8 cellular contexts compared by ENCODE assay signal in the genomic region with DNA sequence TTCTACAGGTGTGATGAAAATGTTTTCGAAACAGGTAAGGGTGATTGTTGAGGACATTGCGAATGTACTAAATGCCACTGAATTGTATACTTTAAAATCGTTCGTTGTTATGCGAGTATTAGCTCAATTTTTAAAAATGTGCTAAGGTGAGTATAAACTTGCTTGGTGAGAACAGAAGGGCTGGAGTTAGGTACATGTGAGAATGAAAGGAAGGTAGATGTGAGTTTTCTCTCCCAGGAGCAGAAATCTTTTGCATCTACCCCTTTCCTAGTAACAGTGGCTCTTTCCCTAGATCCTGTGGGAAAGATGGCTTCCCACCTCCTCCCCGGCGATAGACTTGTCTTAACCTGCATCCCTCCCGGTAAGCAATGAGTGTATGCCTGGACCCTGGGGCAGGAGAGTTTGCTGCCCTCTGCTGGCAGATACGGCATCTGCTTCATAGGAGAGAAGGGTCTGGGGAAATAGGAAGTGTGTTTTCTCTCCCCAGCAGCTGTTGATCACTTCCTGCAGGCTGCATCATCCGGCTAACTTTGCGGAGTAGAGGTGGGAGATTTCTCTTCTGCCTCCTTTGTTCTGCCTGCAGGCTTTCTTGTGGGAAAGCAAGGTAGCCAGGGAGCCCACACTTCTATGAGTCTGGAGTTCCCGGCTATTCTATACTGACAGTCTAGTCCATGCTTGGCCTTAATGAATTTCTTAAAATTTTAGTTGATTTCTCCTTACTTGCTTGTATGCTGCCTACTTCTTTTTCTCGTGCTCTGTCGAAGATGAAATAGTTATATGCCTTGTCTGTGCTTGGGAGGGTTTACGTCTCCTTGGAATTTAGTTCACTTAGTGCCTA.
DNase-seq lines count a peak whose midpoint lies in the region; ATAC-seq and TF ChIP-seq lines count a peak whose summit lies in the region.

No MANE protein-coding gene starts in this region.

- H4K20me1 ChIP-seq in GM23338 (replicated peaks; ENCODE audit: insufficient read depth): no peaks in the 10 kb centered on the region

- no peak overlapping the region for H2AFZ ChIP-seq in GM23338

- peaks cover 3% of the 10 kb centered on the region for H3K27me3 Mint-ChIP-seq in GM23338 (ENCODE audit: insufficient read depth, low read depth, poor library complexity)
- H3K27me3 Mint-ChIP-seq in activated naive CD4-positive, alpha-beta T cell treated with anti-CD3 and anti-CD28 coated beads, Interleukin-2, amount 10 ng/mL, durations not matched to agents 7 days and 5 days: no peaks in the 10 kb centered on the region

- H3K4me3 ChIP-seq in GM12865 (ENCODE audit: low read depth, low read length) (no peak overlapping the region), GM23338 (no peak overlapping the region), right cardiac atrium (ENCODE audit: low read length) (no peak overlapping the region)
- no peak overlapping the region for H3K4me3 ChIP-seq in Jurkat, Clone E6-1 (ENCODE audit: low read length)

- TF ChIP-seq CTCF in GM12865 (IDR thresholded peaks at IDR 0.05; ENCODE audit: insufficient read depth, low read depth, low read length, missing control alignments) (peak; percentile 80), GM23338 (conservative IDR thresholded peaks at IDR 0.05; ENCODE audit: low read depth in 2 of 2) (peak; percentile 97 to 99)

- no peaks in the 10 kb centered on the region for H3K36me3 ChIP-seq in GM23338 (ENCODE audit: insufficient read depth)

- H3K79me2 ChIP-seq in GM23338 (replicated peaks; ENCODE audit: insufficient read depth): no peaks in the 10 kb centered on the region

- CTCF ChIA-PET in activated naive CD4-positive, alpha-beta T cell treated with anti-CD3 and anti-CD28 coated beads, Interleukin-2, amount 10 ng/mL, durations not matched to agents 7 days and 5 days (lab: Charles Lee): interaction anchor here (0.5 to 2.3 kb wide), 5 partner anchors 9 to 812 kb away, joined by 3 to 17 read pairs (median 4); no protein-coding TSS in a partner anchor

- H3K4me1 ChIP-seq in GM23338 (ENCODE audit: insufficient read depth): peaks cover 40% of the 10 kb centered on the region
- H3K4me1 ChIP-seq in right cardiac atrium (ENCODE audit: control insufficient read depth, insufficient read depth, low read length): no peaks in the 10 kb centered on the region

- H3K27ac ChIP-seq in GM23338 (ENCODE audit: low read depth) (peak overlapping the region; percentile 87), right cardiac atrium (ENCODE audit: low read length) (no peak overlapping the region)

- ATAC-seq in GM23338: peak; percentile 100
- ATAC-seq in right cardiac atrium: peak; percentile 61 to 67

- intact Hi-C loops in right cardiac atrium (cut with DNase I): loop anchor here in 2 of 4 donors (5.0 to 10.0 kb wide), 4 partner anchors 163 to 813 kb away; a partner anchor contains a TSS

- H3K36me3 Mint-ChIP-seq in GM23338 (ENCODE audit: low read depth): peaks cover 16% of the 10 kb centered on the region
- H3K36me3 Mint-ChIP-seq in activated naive CD4-positive, alpha-beta T cell treated with anti-CD3 and anti-CD28 coated beads, Interleukin-2, amount 10 ng/mL, durations not matched to agents 7 days and 5 days: no peaks in the 10 kb centered on the region

- 0 out of 2 replicates have a peak, but pooled peaks cover 12% of the 10 kb centered on the region for H3F3A ChIP-seq in GM23338 (replicated peaks; ENCODE audit: low read depth)

- DNase-seq in GM12865 (ENCODE audit: low read depth): peak; percentile 85
- peak; percentile 94 for DNase-seq in GM23338 (ENCODE audit: low spot score)
- peak; percentile 72 for DNase-seq in Jurkat, Clone E6-1 (ENCODE audit: low read depth, low spot score)
- peak; percentile 36 for DNase-seq in SIG-M5 (lab: John Stamatoyannopoulos, UW)
- peak; percentile 69 for DNase-seq in activated naive CD4-positive, alpha-beta T cell treated with anti-CD3 and anti-CD28 coated beads, Interleukin-2, amount 10 ng/mL, durations not matched to agents 7 days and 5 days
- DNase-seq in right cardiac atrium: peak; percentile 38 to 76 (median 71)
- DNase-seq in stimulated activated CD4-positive, alpha-beta T cell treated with anti-CD3 and anti-CD28 coated beads, Interleukin-12 subunit alpha, Interleukin-12 subunit beta, amount 100 ng/mL, for 48 hours (ENCODE audit: low read depth in 2 of 3, low spot score in 1 of 3): peak; percentile 34 to 48 (median 44)
- DNase-seq in AG08395 (ENCODE audit: low spot score): no peak

- peak overlapping the region; percentile 74; the same call in 1 of the 2 replicates for H3K27ac Mint-ChIP-seq in GM23338
- H3K27ac Mint-ChIP-seq in activated naive CD4-positive, alpha-beta T cell treated with anti-CD3 and anti-CD28 coated beads, Interleukin-2, amount 10 ng/mL, durations not matched to agents 7 days and 5 days: no peak overlapping the region

- no peaks in the 10 kb centered on the region for H3K9me3 ChIP-seq in right cardiac atrium (ENCODE audit: control insufficient read depth, low read length)

- H3K9me3 Mint-ChIP-seq in GM23338: peaks cover 15% of the 10 kb centered on the region; the same call in 2 of the 3 replicates
- no peaks in the 10 kb centered on the region for H3K9me3 Mint-ChIP-seq in activated naive CD4-positive, alpha-beta T cell treated with anti-CD3 and anti-CD28 coated beads, Interleukin-2, amount 10 ng/mL, durations not matched to agents 7 days and 5 days

- H3K9me2 ChIP-seq in GM23338 (ENCODE audit: insufficient read depth): no peaks in the 10 kb centered on the region

- WGBS in right cardiac atrium: 73% methylated on average over 15 of the region's 15 CpGs

- peaks cover 34% of the 10 kb centered on the region for H3K4me1 Mint-ChIP-seq in GM23338
- no peaks in the 10 kb centered on the region for H3K4me1 Mint-ChIP-seq in activated naive CD4-positive, alpha-beta T cell treated with anti-CD3 and anti-CD28 coated beads, Interleukin-2, amount 10 ng/mL, durations not matched to agents 7 days and 5 days

- no peak overlapping the region for H3K4me2 ChIP-seq in GM23338

- H3K4me3 Mint-ChIP-seq in GM23338: no peak overlapping the region
- no peak overlapping the region for H3K4me3 Mint-ChIP-seq in activated naive CD4-positive, alpha-beta T cell treated with anti-CD3 and anti-CD28 coated beads, Interleukin-2, amount 10 ng/mL, durations not matched to agents 7 days and 5 days

- no peaks in the 10 kb centered on the region for H3K27me3 ChIP-seq in GM23338 (ENCODE audit: insufficient read depth)
- no peaks in the 10 kb centered on the region for H3K27me3 ChIP-seq in right cardiac atrium (ENCODE audit: control insufficient read depth, insufficient read depth)

TF ChIP-seq in GM23338, 12 proteins besides CTCF, POLR2A, EP300 and RAD21 (continues in another document):
- TF ChIP-seq ZNF114 (CRISPR knock-in tag; IDR thresholded peaks at IDR 0.05): 0 out of 2 replicates have a peak, but pooled peaks have one; percentile 60
- TF ChIP-seq EZH2phosphoT487 (IDR thresholded peaks at IDR 0.05; ENCODE audit: unreplicated experiment): no peak
- no peak for TF ChIP-seq CREB1 (CRISPR knock-in tag; IDR thresholded peaks at IDR 0.05; ENCODE audit: low read depth)
